7 cellular contexts compared by ENCODE assay signal in genomic region chr9:94039786-94040185, GRCh38.
"Had no signal": no experiment of that assay in that cellular context is flagged by ENCODE, and none has a peak within 500 bp of the region (broad histone marks: within the 10 kb centered on the region; RNA-seq: fewer than 3 reads in every experiment).

No MANE protein-coding gene starts in this region.

- H3K4me3 ChIP-seq: GM12878 had no signal

- DNase-seq: GDM1, GF-D8 had no signal

- FAIRE-seq: GM12878, GM12891, GM12892, GM18507, GM19239 had no signal

- ATAC-seq: GM12878 had no signal
